Comparison of ENCODE assay signal across 8 cellular contexts in the genomic region with DNA sequence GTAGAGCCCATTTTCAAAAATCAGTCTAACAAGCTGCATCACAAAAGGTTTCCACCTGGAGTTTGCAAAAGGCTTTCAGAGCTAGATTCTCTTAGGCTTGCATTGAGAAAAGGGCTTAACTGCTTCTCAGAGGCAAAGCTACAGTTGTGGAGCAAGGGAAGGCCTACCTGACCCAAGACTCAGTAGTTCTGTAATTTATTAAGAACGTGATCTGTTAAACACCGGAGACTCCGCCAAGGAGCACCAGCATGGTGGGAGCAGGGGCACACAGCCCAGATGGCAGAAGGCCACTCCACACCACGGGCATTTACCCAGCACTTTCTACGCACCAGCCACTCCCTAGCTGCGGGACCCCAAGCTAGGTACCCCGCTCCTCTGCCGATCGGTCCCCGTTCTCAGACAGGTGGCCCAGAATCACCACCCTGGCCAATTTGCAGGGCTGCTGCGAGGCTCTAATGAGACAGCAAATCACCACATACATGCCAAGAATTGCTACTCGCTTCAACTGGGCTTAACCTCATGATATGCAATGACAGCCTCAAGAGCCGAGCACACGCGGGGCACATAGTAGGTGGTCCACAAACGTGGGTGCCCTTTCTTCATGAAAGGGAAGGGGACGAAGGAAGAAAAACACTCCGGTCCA. TPM values are rescaled to one million over a fixed set of nuclear protein-coding genes. Genes with fewer than 3 reads are reported as not detected.
DNase-seq lines count a peak whose midpoint lies in the region; ATAC-seq lines count a peak whose summit lies in the region.

No MANE protein-coding gene starts in this region.

- H3K4me1 Mint-ChIP-seq in activated CD4-positive, alpha-beta memory T cell treated with anti-CD3 and anti-CD28 coated beads, Interleukin-2, amount 10 ng/mL, durations not matched to agents 7 days and 5 days, result peaks cover 37% of the 10 kb centered on the region

- H3K36me3 Mint-ChIP-seq in activated CD4-positive, alpha-beta memory T cell treated with anti-CD3 and anti-CD28 coated beads, Interleukin-2, amount 10 ng/mL, durations not matched to agents 7 days and 5 days (ENCODE audit: low read depth), result no peaks in the 10 kb centered on the region

- peak overlapping the region; percentile 86 for H3K4me3 Mint-ChIP-seq in activated CD4-positive, alpha-beta memory T cell treated with anti-CD3 and anti-CD28 coated beads, Interleukin-2, amount 10 ng/mL, durations not matched to agents 7 days and 5 days

- H3K27ac Mint-ChIP-seq in activated CD4-positive, alpha-beta memory T cell treated with anti-CD3 and anti-CD28 coated beads, Interleukin-2, amount 10 ng/mL, durations not matched to agents 7 days and 5 days, result peak overlapping the region; percentile 62

- CTCF ChIA-PET in activated CD4-positive, alpha-beta memory T cell treated with anti-CD3 and anti-CD28 coated beads, Interleukin-2, amount 10 ng/mL, durations not matched to agents 7 days and 5 days (lab: Charles Lee), result interaction anchor here (0.6 to 4.0 kb wide), 28 partner anchors 10 to 319 kb away, joined by 3 to 99 read pairs (median 8); partner anchors contain the start of genes GON7, LYSET, MOAP1 and UBR7

- no peaks in the 10 kb centered on the region for H3K27me3 Mint-ChIP-seq in activated CD4-positive, alpha-beta memory T cell treated with anti-CD3 and anti-CD28 coated beads, Interleukin-2, amount 10 ng/mL, durations not matched to agents 7 days and 5 days

- POLR2A ChIA-PET in activated CD4-positive, alpha-beta memory T cell treated with anti-CD3 and anti-CD28 coated beads, Interleukin-2, amount 10 ng/mL, durations not matched to agents 7 days and 5 days (lab: Charles Lee), result interaction anchor here (0.8 to 4.7 kb wide), 9 partner anchors 10 to 849 kb away, joined by 3 to 61 read pairs (median 6); partner anchors contain the start of genes GON7, LYSET, MOAP1 and UBR7

- no peaks in the 10 kb centered on the region for H3K9me3 Mint-ChIP-seq in activated CD4-positive, alpha-beta memory T cell treated with anti-CD3 and anti-CD28 coated beads, Interleukin-2, amount 10 ng/mL, durations not matched to agents 7 days and 5 days

- ATAC-seq in HG02623 (IDR thresholded peaks at IDR 0.05; ENCODE audit: unreplicated experiment), result no peak

- peak; percentile 28 for DNase-seq in activated T-cell treated with anti-CD3 and anti-CD28 coated beads, Interleukin-2, amount 50 U/mL, for 1 hour
- DNase-seq in activated T-cell treated with anti-CD3 and anti-CD28 coated beads for 4 hours (no peak), globus pallidus (ENCODE audit: low spot score) (peak; percentile 37), retina (peak; percentile 55), HuH-7 (ENCODE audit: low spot score) (no peak), NCI-H128 (lab: John Stamatoyannopoulos, UW; ENCODE audit: unreplicated experiment) (no peak)
- no peak for DNase-seq in activated CD4-positive, alpha-beta memory T cell treated with anti-CD3 and anti-CD28 coated beads, Interleukin-2, amount 10 ng/mL, durations not matched to agents 7 days and 5 days

RNA-seq across cellular contexts. Expression of gene ITPK1, which starts 1.5 kb away (rescaled TPM):
- 10 to 100 TPM; 59.3 to 62.3 TPM for total RNA-seq in activated CD4-positive, alpha-beta memory T cell treated with anti-CD3 and anti-CD28 coated beads, Interleukin-2, amount 10 ng/mL, durations not matched to agents 7 days and 5 days

Comparison
In these comparisons a context has a peak if more than half of its experiments do, and no peak if none do; other contexts are left out.
1. DNase-seq: peak in activated T-cell treated with anti-CD3 and anti-CD28 coated beads, Interleukin-2, amount 50 U/mL, for 1 hour (single experiment), globus pallidus (single experiment) and retina (single experiment); none in activated T-cell treated with anti-CD3 and anti-CD28 coated beads for 4 hours (single experiment), activated CD4-positive, alpha-beta memory T cell treated with anti-CD3 and anti-CD28 coated beads, Interleukin-2, amount 10 ng/mL, durations not matched to agents 7 days and 5 days (single experiment), HuH-7 (single experiment) and NCI-H128 (single experiment).